Comparison of ENCODE assay signal across 9 cellular contexts in the genomic region with DNA sequence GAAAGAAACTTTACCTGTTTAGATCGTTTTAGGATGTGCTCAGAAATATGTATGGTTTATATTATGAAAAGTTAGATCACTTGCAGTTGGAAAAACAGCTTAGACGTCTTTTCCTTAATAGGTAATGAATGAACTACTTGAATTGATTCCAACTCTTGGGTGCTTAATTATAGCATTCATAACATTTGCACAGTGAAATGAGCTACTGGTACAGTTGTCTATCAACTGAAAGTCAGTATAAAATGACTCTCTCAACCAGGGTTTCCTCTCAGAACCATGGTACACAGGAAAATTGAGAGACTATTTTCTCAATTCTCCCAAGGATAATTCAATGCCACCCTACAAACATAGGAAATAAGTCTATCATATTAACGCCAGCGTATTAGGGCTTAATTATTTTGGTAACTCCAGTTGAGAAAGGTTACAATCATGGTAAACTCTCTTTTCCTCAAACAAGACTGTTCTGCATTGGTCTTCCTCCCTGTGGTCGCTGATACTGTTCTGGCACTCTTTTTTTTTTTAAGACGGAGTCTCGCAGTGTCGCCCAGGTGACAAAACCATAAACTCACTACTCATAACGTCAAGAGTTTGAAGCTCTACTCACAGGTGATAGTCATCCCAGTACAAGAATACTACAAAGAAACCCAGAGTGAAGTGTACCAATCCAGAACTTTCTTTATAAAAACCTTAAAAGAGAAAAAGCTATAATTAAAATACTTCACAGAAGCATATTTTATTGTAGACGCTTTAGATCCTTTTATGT. TPM values are rescaled to one million over a fixed set of nuclear protein-coding genes. Genes with fewer than 3 reads are reported as not detected.
DNase-seq lines count a peak whose midpoint lies in the region; ATAC-seq, FAIRE-seq and TF ChIP-seq lines count a peak whose summit lies in the region.
"Had no signal": no experiment of that assay in that cellular context is flagged by ENCODE, and none has a peak within 500 bp of the region (broad histone marks: within the 10 kb centered on the region; RNA-seq: fewer than 3 reads in every experiment).

No MANE protein-coding gene starts in this region.

- H3K4me2 ChIP-seq in neural cell (ENCODE audit: low read length): no peak overlapping the region

- no peak for FAIRE-seq in pancreas (lab: Jason Lieb, UNC)

- WGBS in pancreas, 2 donors: 47 to 52% methylated on average over 10 of the region's 10 CpGs

- peak overlapping the region; percentile 96 for H2AFZ ChIP-seq in neural cell (ENCODE audit: low read depth, low read length)

- H3K9me3 ChIP-seq in KOPT-K1 (ENCODE audit: insufficient read depth, low read length, poor library complexity, severe bottlenecking) (no peaks in the 10 kb centered on the region), neural cell (ENCODE audit: low read length) (no peaks in the 10 kb centered on the region), pancreas (no peaks in the 10 kb centered on the region)
- H3K9me3 ChIP-seq: thoracic aorta had no signal

- H3K4me1 Mint-ChIP-seq in activated naive CD8-positive, alpha-beta T cell treated with anti-CD3 and anti-CD28 coated beads, Interleukin-2, amount 50 U/mL, for 24 hours: peaks cover 34% of the 10 kb centered on the region

- peaks cover 48% of the 10 kb centered on the region for H3K79me2 ChIP-seq in neural cell (replicated peaks; ENCODE audit: insufficient read depth, low read length)

- H3F3A ChIP-seq in neural cell (ENCODE audit: insufficient read depth, low read length, poor library complexity, severe bottlenecking): no peaks in the 10 kb centered on the region

- H3K36me3 ChIP-seq in KOPT-K1 (ENCODE audit: insufficient read depth, low read length): peaks cover 29% of the 10 kb centered on the region
- H3K36me3 ChIP-seq in neural cell (ENCODE audit: insufficient read depth, low read length): no peaks in the 10 kb centered on the region
- no peaks in the 10 kb centered on the region for H3K36me3 ChIP-seq in pancreas
- H3K36me3 ChIP-seq: thoracic aorta had no signal

- peak overlapping the region; percentile 83 for H3K4me3 Mint-ChIP-seq in activated naive CD8-positive, alpha-beta T cell treated with anti-CD3 and anti-CD28 coated beads, Interleukin-2, amount 50 U/mL, for 24 hours

- peaks cover 12% of the 10 kb centered on the region for H3K27me3 Mint-ChIP-seq in activated naive CD8-positive, alpha-beta T cell treated with anti-CD3 and anti-CD28 coated beads, Interleukin-2, amount 50 U/mL, for 24 hours

- no peak overlapping the region for H3K9ac ChIP-seq in neural cell (ENCODE audit: low read length)

- no peaks in the 10 kb centered on the region for H3K9me2 ChIP-seq in neural cell (ENCODE audit: insufficient read depth, low read length)

- H3K9me3 Mint-ChIP-seq in activated naive CD8-positive, alpha-beta T cell treated with anti-CD3 and anti-CD28 coated beads, Interleukin-2, amount 50 U/mL, for 24 hours: peaks cover 11% of the 10 kb centered on the region

- intact Hi-C loops in pancreas (cut with DNase I): no loop called here

- TF ChIP-seq EP300 in neural cell (conservative IDR thresholded peaks at IDR 0.05; ENCODE audit: poor library complexity, severe bottlenecking): no peak

- H3K4me3 ChIP-seq in neural cell (ENCODE audit: low read length) (peak overlapping the region; percentile 92), pancreas (no peak overlapping the region)

- peak overlapping the region; percentile 96 for H3K27ac ChIP-seq in KOPT-K1 (ENCODE audit: low read depth, low read length, poor library complexity, severe bottlenecking)
- H3K27ac ChIP-seq in neural cell (ENCODE audit: low read length): no peak overlapping the region
- no peak overlapping the region for H3K27ac ChIP-seq in pancreas
- H3K27ac ChIP-seq: thoracic aorta had no signal

- H3K27me3 ChIP-seq in neural cell (ENCODE audit: insufficient read depth, low read depth, low read length): no peaks in the 10 kb centered on the region
- no peaks in the 10 kb centered on the region for H3K27me3 ChIP-seq in pancreas

- TF ChIP-seq CTCF in neural cell (IDR thresholded peaks at IDR 0.05; ENCODE audit: poor library complexity, severe bottlenecking) (no peak), pancreas (IDR thresholded peaks at IDR 0.05) (no peak)

- peaks cover 25% of the 10 kb centered on the region for H3K36me3 Mint-ChIP-seq in activated naive CD8-positive, alpha-beta T cell treated with anti-CD3 and anti-CD28 coated beads, Interleukin-2, amount 50 U/mL, for 24 hours (ENCODE audit: low read depth)

- peak overlapping the region; percentile 60 for H3K27ac Mint-ChIP-seq in activated naive CD8-positive, alpha-beta T cell treated with anti-CD3 and anti-CD28 coated beads, Interleukin-2, amount 50 U/mL, for 24 hours

- TF ChIP-seq RAD21 in neural cell (conservative IDR thresholded peaks at IDR 0.05): no peak

- DNase-seq in NCI-H146 (lab: John Stamatoyannopoulos, UW): peak; percentile 7
- DNase-seq in NCI-H146 treated with DMSO at 0.1 percent for 48 hours (lab: John Stamatoyannopoulos, UW; ENCODE audit: unreplicated experiment): no peak
- DNase-seq in activated naive CD8-positive, alpha-beta T cell treated with anti-CD3 and anti-CD28 coated beads, Interleukin-2, amount 50 U/mL, for 24 hours: no peak
- DNase-seq in pancreas: no peak

- peaks cover 4 to 18% (median 8%) of the 10 kb centered on the region in 3 donors for H3K4me1 ChIP-seq in pancreas

- H4K20me1 ChIP-seq in neural cell (ENCODE audit: insufficient read depth): no peaks in the 10 kb centered on the region

- ATAC-seq in GM21423 (IDR thresholded peaks at IDR 0.05; ENCODE audit: unreplicated experiment): peak; percentile 34
- ATAC-seq in activated naive CD8-positive, alpha-beta T cell treated with anti-CD3 and anti-CD28 coated beads, Interleukin-2, amount 50 U/mL, for 24 hours: no peak
- ATAC-seq in HG02571 (IDR thresholded peaks at IDR 0.05; ENCODE audit: unreplicated experiment): no peak
- ATAC-seq in pancreas: no peak

TF ChIP-seq in neural cell, 6 proteins besides CTCF, POLR2A, EP300 and RAD21:
- TF ChIP-seq SMC3 (conservative IDR thresholded peaks at IDR 0.05; ENCODE audit: poor library complexity): no peak
- TF ChIP-seq POLR2AphosphoS5 (IDR thresholded peaks at IDR 0.05): no peak
- no peak for TF ChIP-seq EZH2 (IDR thresholded peaks at IDR 0.05; ENCODE audit: borderline replicate concordance, insufficient read depth, low read length, poor library complexity, severe bottlenecking)
- TF ChIP-seq, protein P1, sequence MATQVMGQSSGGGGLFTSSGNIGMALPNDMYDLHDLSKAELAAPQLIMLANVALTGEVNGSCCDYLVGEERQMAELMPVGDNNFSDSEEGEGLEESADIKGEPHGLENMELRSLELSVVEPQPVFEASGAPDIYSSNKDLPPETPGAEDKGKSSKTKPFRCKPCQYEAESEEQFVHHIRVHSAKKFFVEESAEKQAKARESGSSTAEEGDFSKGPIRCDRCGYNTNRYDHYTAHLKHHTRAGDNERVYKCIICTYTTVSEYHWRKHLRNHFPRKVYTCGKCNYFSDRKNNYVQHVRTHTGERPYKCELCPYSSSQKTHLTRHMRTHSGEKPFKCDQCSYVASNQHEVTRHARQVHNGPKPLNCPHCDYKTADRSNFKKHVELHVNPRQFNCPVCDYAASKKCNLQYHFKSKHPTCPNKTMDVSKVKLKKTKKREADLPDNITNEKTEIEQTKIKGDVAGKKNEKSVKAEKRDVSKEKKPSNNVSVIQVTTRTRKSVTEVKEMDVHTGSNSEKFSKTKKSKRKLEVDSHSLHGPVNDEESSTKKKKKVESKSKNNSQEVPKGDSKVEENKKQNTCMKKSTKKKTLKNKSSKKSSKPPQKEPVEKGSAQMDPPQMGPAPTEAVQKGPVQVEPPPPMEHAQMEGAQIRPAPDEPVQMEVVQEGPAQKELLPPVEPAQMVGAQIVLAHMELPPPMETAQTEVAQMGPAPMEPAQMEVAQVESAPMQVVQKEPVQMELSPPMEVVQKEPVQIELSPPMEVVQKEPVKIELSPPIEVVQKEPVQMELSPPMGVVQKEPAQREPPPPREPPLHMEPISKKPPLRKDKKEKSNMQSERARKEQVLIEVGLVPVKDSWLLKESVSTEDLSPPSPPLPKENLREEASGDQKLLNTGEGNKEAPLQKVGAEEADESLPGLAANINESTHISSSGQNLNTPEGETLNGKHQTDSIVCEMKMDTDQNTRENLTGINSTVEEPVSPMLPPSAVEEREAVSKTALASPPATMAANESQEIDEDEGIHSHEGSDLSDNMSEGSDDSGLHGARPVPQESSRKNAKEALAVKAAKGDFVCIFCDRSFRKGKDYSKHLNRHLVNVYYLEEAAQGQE (IDR thresholded peaks at IDR 0.05; ENCODE audit: borderline replicate concordance): no peak
- no peak for TF ChIP-seq MXI1 (conservative IDR thresholded peaks at IDR 0.05; ENCODE audit: poor library complexity, severe bottlenecking)
- TF ChIP-seq TAF1 (IDR thresholded peaks at IDR 0.05; ENCODE audit: low read depth): no peak

RNA-seq across cellular contexts. Expression of a gene that starts 2.0 kb away (rescaled TPM):
- polyA plus RNA-seq in neural cell (4.2 and 5.8 TPM in 2 replicates), pancreas (under 1 TPM; 0.02 to 0.19 TPM)
- polyA minus RNA-seq in neural cell: 5.6 and 8.5 TPM in 2 replicates
- 1 to 10 TPM in 2 of 6 donors, under 1 TPM in 4; 0.09 to 2.3 (median 0.59) TPM for total RNA-seq in pancreas
